Comparison of ENCODE assay signal across 9 cellular contexts in the genomic region with DNA sequence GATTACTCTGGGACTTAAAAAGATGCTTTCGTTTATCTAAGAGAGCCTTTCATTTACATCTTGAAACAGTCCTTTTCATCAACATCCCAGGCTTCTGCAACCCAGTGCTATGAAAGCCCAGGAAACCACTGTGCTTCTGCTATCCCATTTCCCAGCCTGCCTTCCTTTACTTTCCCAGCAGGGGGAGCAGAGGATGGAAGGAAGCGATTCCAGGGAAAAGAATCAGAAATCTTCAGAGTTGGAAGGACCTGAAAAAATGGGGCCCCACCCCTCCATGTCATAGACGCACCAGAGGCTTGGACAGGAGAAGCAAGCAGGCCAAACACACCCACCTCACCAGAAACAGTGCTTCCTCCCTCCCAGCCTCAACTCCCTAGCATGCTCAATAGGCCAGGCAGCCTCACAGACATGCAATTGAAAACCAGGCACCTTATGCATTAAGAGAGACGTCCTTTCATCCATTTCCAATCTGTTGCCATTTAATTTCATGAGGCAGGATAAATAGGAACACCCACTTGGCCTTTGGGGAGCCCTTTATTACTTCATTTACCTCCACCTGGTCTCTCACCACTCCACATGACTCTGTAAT.
DNase-seq lines count a peak whose midpoint lies in the region; ATAC-seq lines count a peak whose summit lies in the region.
"Had no signal": no experiment of that assay in that cellular context is flagged by ENCODE, and none has a peak within 500 bp of the region (broad histone marks: within the 10 kb centered on the region; RNA-seq: fewer than 3 reads in every experiment).

No MANE protein-coding gene starts in this region.

- peaks cover 4% of the 10 kb centered on the region for H3K27me3 Mint-ChIP-seq in activated T-cell treated with anti-CD3 and anti-CD28 coated beads, Interleukin-2, amount 50 U/mL, for 24 hours

- H3K79me2 ChIP-seq in ACC112 (ENCODE audit: control insufficient read depth, insufficient read depth, low read length, unreplicated experiment) = no peaks in the 10 kb centered on the region

- H3K36me3 Mint-ChIP-seq in activated T-cell treated with anti-CD3 and anti-CD28 coated beads, Interleukin-2, amount 50 U/mL, for 24 hours (ENCODE audit: low read depth) = no peaks in the 10 kb centered on the region

- H3K27me3 ChIP-seq in ACC112 (ENCODE audit: insufficient read depth, low read length) = no peaks in the 10 kb centered on the region

- peak; percentile 49 for DNase-seq in HS-27A (ENCODE audit: low read depth)
- DNase-seq in astrocyte of the hippocampus (ENCODE audit: low read depth, low spot score) = peak; percentile 66
- DNase-seq in kidney glomerular epithelial cell (lab: John Stamatoyannopoulos, UW) = peak; percentile 39
- DNase-seq in mucosa of gallbladder (ENCODE audit: low spot score) = no peak
- DNase-seq in activated T-cell treated with anti-CD3 and anti-CD28 coated beads, Interleukin-2, amount 50 U/mL, for 24 hours = no peak
- DNase-seq in DMS79 treated with DMSO at 0.1 percent for 48 hours (lab: John Stamatoyannopoulos, UW) = no peak

- peaks cover 3% of the 10 kb centered on the region for H3K4me1 Mint-ChIP-seq in activated T-cell treated with anti-CD3 and anti-CD28 coated beads, Interleukin-2, amount 50 U/mL, for 24 hours (ENCODE audit: low read depth)

- H3K9me3 Mint-ChIP-seq in activated T-cell treated with anti-CD3 and anti-CD28 coated beads, Interleukin-2, amount 50 U/mL, for 24 hours = peaks cover 24% of the 10 kb centered on the region

- no peak overlapping the region for H3K27ac ChIP-seq in ACC112 (ENCODE audit: low read depth, low read length)
- H3K27ac ChIP-seq: SK-N-MC had no signal

- no peak overlapping the region for H3K27ac Mint-ChIP-seq in activated T-cell treated with anti-CD3 and anti-CD28 coated beads, Interleukin-2, amount 50 U/mL, for 24 hours

- no peaks in the 10 kb centered on the region for H3K36me3 ChIP-seq in ACC112 (ENCODE audit: insufficient read depth, low read length)

- no peak overlapping the region for H3K4me3 Mint-ChIP-seq in activated T-cell treated with anti-CD3 and anti-CD28 coated beads, Interleukin-2, amount 50 U/mL, for 24 hours

- no peak overlapping the region for H3K4me3 ChIP-seq in ACC112 (ENCODE audit: low read depth, low read length)
- H3K4me3 ChIP-seq: SK-N-MC had no signal

- ATAC-seq in GM18867 (IDR thresholded peaks at IDR 0.05; ENCODE audit: unreplicated experiment) = no peak

- peak overlapping the region; percentile 38 for H2AFZ ChIP-seq in ACC112 (ENCODE audit: low read length, unreplicated experiment)

- H3K4me1 ChIP-seq in ACC112 (ENCODE audit: control insufficient read depth, insufficient read depth, low read length, unreplicated experiment) = no peaks in the 10 kb centered on the region

Comparison
In these comparisons a context has a peak if more than half of its experiments do, and no peak if none do; other contexts are left out.
1. DNase-seq: peak in HS-27A (single experiment), astrocyte of the hippocampus (single experiment) and kidney glomerular epithelial cell (single experiment); none in mucosa of gallbladder (single experiment), activated T-cell treated with anti-CD3 and anti-CD28 coated beads, Interleukin-2, amount 50 U/mL, for 24 hours (single experiment) and DMS79 treated with DMSO at 0.1 percent for 48 hours (single experiment).